In genomic region chr20:10665791-10666190, GRCh38 we compare ENCODE assay signal across 1 cellular context.
A peak's percentile ranks its signal among the peaks of the same experiment; 100 is the strongest.
TF ChIP-seq lines count a peak whose summit lies in the region.

No MANE protein-coding gene starts in this region.

TF ChIP-seq in IMR-90, 13 proteins besides CTCF, POLR2A, EP300 and RAD21:
- no peak for TF ChIP-seq CHD1 (IDR thresholded peaks at IDR 0.05; ENCODE audit: low read depth, low read length)
- no peak for TF ChIP-seq RFX5 (IDR thresholded peaks at IDR 0.05; ENCODE audit: low read depth, low read length)
- TF ChIP-seq CEBPB (IDR thresholded peaks at IDR 0.05; ENCODE audit: low read depth, low read length): peak; percentile 59; the same call in 1 of the 2 replicates
- TF ChIP-seq MAFK (IDR thresholded peaks at IDR 0.05; ENCODE audit: low read depth, low read length): no peak
